8 cellular contexts compared by ENCODE assay signal in genomic region chr18:76686737-76687231, GRCh38.
DNase-seq lines count a peak whose midpoint lies in the region; ATAC-seq, FAIRE-seq and TF ChIP-seq lines count a peak whose summit lies in the region.

No MANE protein-coding gene starts in this region.

- peak overlapping the region; percentile 84 for H2AFZ ChIP-seq in keratinocyte (ENCODE audit: control insufficient read depth, low read length)

- intact Hi-C loops in stomach (cut with DNase I; ENCODE audit: low total_unique reads), result loop anchor here (10.0 kb wide), 1 partner anchor 282 kb away; no protein-coding TSS in a partner anchor

- WGBS in stomach, 5 donors, result 7 to 14% (median 12%) methylated on average over 7 to 11 of the region's 11 CpGs

- no peak for TF ChIP-seq POLR2A in stomach (IDR thresholded peaks at IDR 0.05)

- peak overlapping the region; percentile 82 for H3K4me2 ChIP-seq in keratinocyte (ENCODE audit: control insufficient read depth, extremely low read depth, insufficient read depth, low read depth, low read length)

- TF ChIP-seq EP300 in stomach (IDR thresholded peaks at IDR 0.05), result no peak

- DNase-seq in RPMI7951 (ENCODE audit: low read depth) (peak; percentile 46), bronchial epithelial cell (ENCODE audit: low read depth) (peak; percentile 59), keratinocyte (ENCODE audit: low read depth, low spot score) (no peak), stomach (peak; percentile 68), DMS79 treated with DMSO at 0.1 percent for 48 hours (lab: John Stamatoyannopoulos, UW) (no peak)

- H3K4me1 ChIP-seq in ES-I3 (ENCODE audit: insufficient read depth, low read length), result peaks cover 16% of the 10 kb centered on the region
- peaks cover 33% of the 10 kb centered on the region for H3K4me1 ChIP-seq in keratinocyte (ENCODE audit: control insufficient read depth, extremely low read depth, insufficient read depth, low read length)
- peaks cover 0 to 12% (median 9%) of the 10 kb centered on the region in 4 donors for H3K4me1 ChIP-seq in stomach

- H3K79me2 ChIP-seq in keratinocyte (ENCODE audit: control insufficient read depth, insufficient read depth, low read length), result no peaks in the 10 kb centered on the region

- no peaks in the 10 kb centered on the region for H3K36me3 ChIP-seq in ES-I3 (ENCODE audit: insufficient read depth, low read length)
- no peaks in the 10 kb centered on the region for H3K36me3 ChIP-seq in bronchial epithelial cell (ENCODE audit: control insufficient read depth, insufficient read depth, low read length)
- no peaks in the 10 kb centered on the region for H3K36me3 ChIP-seq in keratinocyte (ENCODE audit: control insufficient read depth in 2 of 2, extremely low read depth in 1 of 2, insufficient read depth in 2 of 2, low read length in 2 of 2)
- no peaks in the 10 kb centered on the region for H3K36me3 ChIP-seq in stomach

- H3K27me3 ChIP-seq in bronchial epithelial cell (ENCODE audit: control insufficient read depth, insufficient read depth, low read length) (peaks cover 5% of the 10 kb centered on the region), keratinocyte (ENCODE audit: control insufficient read depth, extremely low read depth, insufficient read depth, low read length) (peaks cover 25% of the 10 kb centered on the region), stomach (peaks cover 0 to 35% (median 0%) of the 10 kb centered on the region in 3 donors)

- H3K4me3 ChIP-seq in bronchial epithelial cell (ENCODE audit: low read depth, low read length) (no peak overlapping the region), keratinocyte (ENCODE audit: control insufficient read depth in 2 of 3, extremely low read depth in 1 of 3, insufficient read depth in 2 of 3, low read depth in 1 of 3, low read length in 3 of 3) (peak overlapping the region in 2 of 3 experiments; percentile 29 to 42), stomach (no peak overlapping the region)

- no peaks in the 10 kb centered on the region for H3K9me1 ChIP-seq in keratinocyte (ENCODE audit: control insufficient read depth, extremely low read depth, insufficient read depth, low read length)

- no peaks in the 10 kb centered on the region for H3K9me3 ChIP-seq in ES-I3 (ENCODE audit: control insufficient read depth, insufficient read depth, low read length)
- H3K9me3 ChIP-seq in keratinocyte (ENCODE audit: control insufficient read depth, low read depth, low read length), result no peaks in the 10 kb centered on the region
- H3K9me3 ChIP-seq in stomach, result no peaks in the 10 kb centered on the region

- no peaks in the 10 kb centered on the region for H4K20me1 ChIP-seq in keratinocyte (ENCODE audit: control insufficient read depth, extremely low read depth, insufficient read depth, low read length)

- peak overlapping the region; percentile 26 for H3K9ac ChIP-seq in ES-I3 (ENCODE audit: low read depth, low read length)
- peak overlapping the region; percentile 60 for H3K9ac ChIP-seq in keratinocyte (ENCODE audit: control insufficient read depth, extremely low read depth, insufficient read depth, low read length)

- FAIRE-seq in bronchial epithelial cell (lab: Jason Lieb, UNC) (peak; percentile 28), keratinocyte (lab: Jason Lieb, UNC) (peak; percentile 75)

- dilution Hi-C loops in keratinocyte (cut with MboI; ENCODE audit: extremely low pct_ligation_motif_present, low sequenced_read_pairs), result no loop called here

- peak overlapping the region; percentile 78 for H3K27ac ChIP-seq in keratinocyte (ENCODE audit: control insufficient read depth, insufficient read depth, low read length)
- peak overlapping the region in 3 of 5 donors; percentile 37 to 62 (median 48) for H3K27ac ChIP-seq in stomach

- TF ChIP-seq CTCF in LNCAP (IDR thresholded peaks at IDR 0.05), result peak; percentile 78
- peak; percentile 73 for TF ChIP-seq CTCF in bronchial epithelial cell (IDR thresholded peaks at IDR 0.05; ENCODE audit: insufficient read depth, low read length, severe bottlenecking)
- TF ChIP-seq CTCF in keratinocyte (optimal IDR thresholded peaks at IDR 0.05 in 1 of 3, IDR thresholded peaks at IDR 0.05 in 1 of 3, conservative IDR thresholded peaks at IDR 0.05 in 1 of 3; ENCODE audit: extremely low read depth in 1 of 3, insufficient read depth in 2 of 3, low read length in 3 of 3), result peak; percentile 66 to 72 (median 66)
- peak in 5 of 7 experiments; percentile 45 to 65 (median 59) for TF ChIP-seq CTCF in stomach (IDR thresholded peaks at IDR 0.05)

- ATAC-seq in GM21528 (IDR thresholded peaks at IDR 0.05; ENCODE audit: low FRiP score, unreplicated experiment), result peak; percentile 56

Comparison
In these comparisons a context has a peak if more than half of its experiments do, and no peak if none do; other contexts are left out.
1. DNase-seq: peak in RPMI7951 (single experiment), bronchial epithelial cell (single experiment) and stomach (single experiment); none in keratinocyte (single experiment) and DMS79 treated with DMSO at 0.1 percent for 48 hours (single experiment).
2. H3K4me3 ChIP-seq: peak in keratinocyte (2 of 3); none in bronchial epithelial cell (single experiment) and stomach (0 of 4).
3. Peak in every context shown above with its lines, with median percentiles within 50 percentile points of each other: CTCF ChIP-seq.